In genomic region chr16:81728435-81728834, GRCh38 we compare ENCODE assay signal across 1 cellular context.
TF ChIP-seq lines count a peak whose summit lies in the region.

No MANE protein-coding gene starts in this region.

TF ChIP-seq in HepG2, 621 proteins besides CTCF, POLR2A, EP300 and RAD21:
- TF ChIP-seq ATF7 (IDR thresholded peaks at IDR 0.05) = 0 out of 2 replicates have a peak, but pooled peaks have one; percentile 10
- no peak for TF ChIP-seq ATF7 (CRISPR knock-in tag; IDR thresholded peaks at IDR 0.05)
- TF ChIP-seq MTF2 (CRISPR knock-in tag; IDR thresholded peaks at IDR 0.05; ENCODE audit: borderline replicate concordance) = no peak
